ENCODE assay signal across 11 cellular contexts in the genomic region with DNA sequence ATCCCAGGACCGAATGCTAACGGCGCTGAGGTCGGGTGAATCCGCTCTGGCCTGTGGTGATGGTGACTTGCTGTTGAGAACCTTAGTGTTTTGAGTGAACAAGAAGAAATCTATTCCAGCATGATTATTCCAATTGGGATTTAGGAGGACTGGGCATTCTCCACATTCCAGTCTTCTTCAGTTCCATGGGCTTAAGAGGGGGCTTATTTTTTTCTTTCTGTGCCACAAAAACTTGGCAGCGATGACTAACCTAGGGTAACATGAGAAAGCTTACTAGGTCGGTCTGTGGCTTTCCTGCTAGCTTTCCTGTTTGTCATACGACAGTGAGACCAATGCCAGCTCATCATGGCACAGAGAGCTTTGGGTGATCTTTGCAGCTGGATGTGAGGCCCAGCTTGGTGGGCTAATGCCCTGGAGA.
DNase-seq lines count a peak whose midpoint lies in the region; ATAC-seq and TF ChIP-seq lines count a peak whose summit lies in the region.
"Had no signal": no experiment of that assay in that cellular context is flagged by ENCODE, and none has a peak within 500 bp of the region (broad histone marks: within the 10 kb centered on the region; RNA-seq: fewer than 3 reads in every experiment).

No MANE protein-coding gene starts in this region.

- H3K27me3 ChIP-seq in fibroblast of lung (ENCODE audit: control insufficient read depth, insufficient read depth, low read length): no peaks in the 10 kb centered on the region
- no peaks in the 10 kb centered on the region for H3K27me3 ChIP-seq in suprapubic skin

- no peak overlapping the region for H3K4me2 ChIP-seq in fibroblast of lung (ENCODE audit: extremely low read depth, insufficient read depth, low read length)

- H3K36me3 Mint-ChIP-seq in T-helper 1 cell treated with Interleukin-12 subunit alpha and Interleukin-12 subunit beta and Interleukin-4 antibody, amounts not matched to agents 30 μg/mL and 1 μg/mL, for 36 hours (ENCODE audit: low read depth): no peaks in the 10 kb centered on the region

- no peaks in the 10 kb centered on the region for H3K27me3 Mint-ChIP-seq in T-helper 1 cell treated with Interleukin-12 subunit alpha and Interleukin-12 subunit beta and Interleukin-4 antibody, amounts not matched to agents 30 μg/mL and 1 μg/mL, for 36 hours (ENCODE audit: low read depth)

- TF ChIP-seq POLR2A in suprapubic skin (IDR thresholded peaks at IDR 0.05): no peak

- H3K9me3 ChIP-seq in fibroblast of lung (ENCODE audit: control insufficient read depth, insufficient read depth, low read depth, low read length) (no peaks in the 10 kb centered on the region), suprapubic skin (no peaks in the 10 kb centered on the region)

- H3K4me3 ChIP-seq in fibroblast of lung (replicated peaks in 1 of 4; ENCODE audit: control extremely low read depth in 1 of 4, insufficient read depth in 1 of 4, low read depth in 3 of 4, low read length in 4 of 4): no peak overlapping the region
- no peak overlapping the region for H3K4me3 ChIP-seq in suprapubic skin
- H3K4me3 ChIP-seq: skin epidermis had no signal

- no peak overlapping the region for H3K9ac ChIP-seq in fibroblast of lung (ENCODE audit: insufficient read depth, low read length)

- no peak for TF ChIP-seq CTCF in fibroblast of lung (conservative IDR thresholded peaks at IDR 0.05 in 1 of 2, IDR thresholded peaks at IDR 0.05 in 1 of 2; ENCODE audit: low read depth in 1 of 2, low read length in 2 of 2)
- TF ChIP-seq CTCF in suprapubic skin (IDR thresholded peaks at IDR 0.05): no peak

- H3K36me3 ChIP-seq in fibroblast of lung (ENCODE audit: control insufficient read depth, insufficient read depth, low read length): no peaks in the 10 kb centered on the region
- no peaks in the 10 kb centered on the region for H3K36me3 ChIP-seq in suprapubic skin

- WGBS in suprapubic skin: 75% methylated on average over 8 of the region's 8 CpGs

- H2AFZ ChIP-seq in fibroblast of lung (ENCODE audit: low read length): no peak overlapping the region

- no peaks in the 10 kb centered on the region for H4K20me1 ChIP-seq in fibroblast of lung (ENCODE audit: control insufficient read depth, extremely low read depth, insufficient read depth, low read length)

- peak overlapping the region; percentile 11 for H3K4me3 Mint-ChIP-seq in T-helper 1 cell treated with Interleukin-12 subunit alpha and Interleukin-12 subunit beta and Interleukin-4 antibody, amounts not matched to agents 30 μg/mL and 1 μg/mL, for 36 hours

- no peak for ATAC-seq in GM18511 (IDR thresholded peaks at IDR 0.05; ENCODE audit: unreplicated experiment)
- ATAC-seq in GM21526 (IDR thresholded peaks at IDR 0.05; ENCODE audit: low FRiP score, unreplicated experiment): no peak

- H3K27ac Mint-ChIP-seq in T-helper 1 cell treated with Interleukin-12 subunit alpha and Interleukin-12 subunit beta and Interleukin-4 antibody, amounts not matched to agents 30 μg/mL and 1 μg/mL, for 36 hours: peak overlapping the region; percentile 71

- no peaks in the 10 kb centered on the region for H3K79me2 ChIP-seq in fibroblast of lung (ENCODE audit: control insufficient read depth, insufficient read depth, low read length)

- H3K4me1 ChIP-seq in fibroblast of lung (ENCODE audit: control insufficient read depth, extremely low read depth, insufficient read depth, low read length) (no peaks in the 10 kb centered on the region), suprapubic skin (peaks cover 19% of the 10 kb centered on the region)

- DNase-seq in stimulated activated CD4-positive, alpha-beta T cell treated with anti-CD3 and anti-CD28 coated beads, Interleukin-4, amount 100 ng/mL, for 24 hours: peak; percentile 20
- DNase-seq in stimulated activated CD4-positive, alpha-beta T cell treated with anti-CD3 and anti-CD28 coated beads, Interleukin-4, amount 100 ng/mL, for 4 hours: no peak
- DNase-seq in fibroblast of lung (ENCODE audit: low read depth in 2 of 2) (peak; percentile 43 to 98), suprapubic skin (ENCODE audit: low spot score in 2 of 2) (no peak), NCI-H1694 (lab: John Stamatoyannopoulos, UW) (no peak)
- DNase-seq: hippocampal formation, NCI-H1105 treated with DMSO at 0.1 percent for 48 hours had no signal

- no peak for TF ChIP-seq EP300 in suprapubic skin (IDR thresholded peaks at IDR 0.05)

- no peak overlapping the region for H3K27ac ChIP-seq in fibroblast of lung (ENCODE audit: insufficient read depth, low read length)
- no peak overlapping the region for H3K27ac ChIP-seq in suprapubic skin

- H3K9me3 Mint-ChIP-seq in T-helper 1 cell treated with Interleukin-12 subunit alpha and Interleukin-12 subunit beta and Interleukin-4 antibody, amounts not matched to agents 30 μg/mL and 1 μg/mL, for 36 hours: no peaks in the 10 kb centered on the region

- peaks cover 7% of the 10 kb centered on the region for H3K4me1 Mint-ChIP-seq in T-helper 1 cell treated with Interleukin-12 subunit alpha and Interleukin-12 subunit beta and Interleukin-4 antibody, amounts not matched to agents 30 μg/mL and 1 μg/mL, for 36 hours (ENCODE audit: low read depth)

Comparison
In these comparisons a context has a peak if more than half of its experiments do, and no peak if none do; other contexts are left out.
1. DNase-seq: peak in stimulated activated CD4-positive, alpha-beta T cell treated with anti-CD3 and anti-CD28 coated beads, Interleukin-4, amount 100 ng/mL, for 24 hours (single experiment) and fibroblast of lung (2 of 2); none in stimulated activated CD4-positive, alpha-beta T cell treated with anti-CD3 and anti-CD28 coated beads, Interleukin-4, amount 100 ng/mL, for 4 hours (0 of 2), suprapubic skin (0 of 2) and NCI-H1694 (single experiment).